8 cellular contexts compared by ENCODE assay signal in the genomic region with DNA sequence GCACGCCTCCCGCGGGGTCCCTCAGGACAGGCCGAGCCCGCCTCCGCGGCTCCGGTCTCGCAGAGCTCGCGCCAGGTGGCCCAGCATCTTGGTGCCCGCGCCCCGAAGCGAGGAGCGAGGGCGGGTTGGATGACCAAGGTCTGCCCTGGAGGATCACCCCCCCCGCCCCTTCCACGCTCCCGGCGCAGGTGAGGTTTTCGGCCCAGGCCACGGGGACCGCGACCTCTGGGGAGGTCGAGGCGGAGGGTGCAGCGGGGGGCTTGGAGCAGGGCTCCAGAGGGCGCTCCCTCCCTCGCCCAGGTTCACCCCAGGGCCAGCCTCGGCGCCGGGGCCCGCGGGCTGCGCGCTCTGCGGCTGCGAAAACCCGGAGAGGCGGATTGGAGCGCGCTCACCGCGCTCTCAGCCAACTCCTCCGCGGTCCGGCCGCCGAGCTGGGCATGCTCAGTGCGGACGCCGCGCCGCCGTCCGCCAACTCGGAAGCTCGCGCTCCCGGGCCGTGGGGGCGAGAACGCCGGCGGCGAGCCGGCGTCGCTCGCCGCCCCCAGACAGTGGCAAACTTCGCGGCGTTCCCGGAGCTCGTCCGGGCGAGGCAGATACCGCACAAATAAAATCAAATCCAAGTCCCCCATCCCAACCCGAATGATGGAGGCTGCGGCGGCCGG. TPM values are rescaled to one million over a fixed set of nuclear protein-coding genes. Genes with fewer than 3 reads are reported as not detected.
DNase-seq lines count a peak whose midpoint lies in the region; ATAC-seq, FAIRE-seq and TF ChIP-seq lines count a peak whose summit lies in the region.

A gene with protein sequence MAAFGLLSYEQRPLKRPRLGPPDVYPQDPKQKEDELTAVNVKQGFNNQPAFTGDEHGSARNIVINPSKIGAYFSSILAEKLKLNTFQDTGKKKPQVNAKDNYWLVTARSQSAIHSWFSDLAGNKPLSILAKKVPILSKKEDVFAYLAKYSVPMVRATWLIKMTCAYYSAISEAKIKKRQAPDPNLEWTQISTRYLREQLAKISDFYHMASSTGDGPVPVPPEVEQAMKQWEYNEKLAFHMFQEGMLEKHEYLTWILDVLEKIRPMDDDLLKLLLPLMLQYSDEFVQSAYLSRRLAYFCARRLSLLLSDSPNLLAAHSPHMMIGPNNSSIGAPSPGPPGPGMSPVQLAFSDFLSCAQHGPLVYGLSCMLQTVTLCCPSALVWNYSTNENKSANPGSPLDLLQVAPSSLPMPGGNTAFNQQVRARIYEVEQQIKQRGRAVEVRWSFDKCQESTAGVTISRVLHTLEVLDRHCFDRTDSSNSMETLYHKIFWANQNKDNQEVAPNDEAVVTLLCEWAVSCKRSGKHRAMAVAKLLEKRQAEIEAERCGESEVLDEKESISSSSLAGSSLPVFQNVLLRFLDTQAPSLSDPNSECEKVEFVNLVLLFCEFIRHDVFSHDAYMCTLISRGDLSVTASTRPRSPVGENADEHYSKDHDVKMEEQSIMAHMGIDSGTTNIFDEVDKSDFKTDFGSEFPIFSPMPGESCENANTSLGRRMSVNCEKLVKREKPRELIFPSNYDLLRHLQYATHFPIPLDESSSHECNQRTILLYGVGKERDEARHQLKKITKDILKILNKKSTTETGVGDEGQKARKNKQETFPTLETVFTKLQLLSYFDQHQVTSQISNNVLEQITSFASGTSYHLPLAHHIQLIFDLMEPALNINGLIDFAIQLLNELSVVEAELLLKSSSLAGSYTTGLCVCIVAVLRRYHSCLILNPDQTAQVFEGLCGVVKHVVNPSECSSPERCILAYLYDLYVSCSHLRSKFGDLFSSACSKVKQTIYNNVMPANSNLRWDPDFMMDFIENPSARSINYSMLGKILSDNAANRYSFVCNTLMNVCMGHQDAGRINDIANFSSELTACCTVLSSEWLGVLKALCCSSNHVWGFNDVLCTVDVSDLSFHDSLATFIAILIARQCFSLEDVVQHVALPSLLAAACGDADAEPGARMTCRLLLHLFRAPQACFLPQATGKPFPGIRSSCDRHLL (N-terminal part only) (plus strand): TSS at position 438 of the 662 bp plus-strand sequence. CDS start 1,263 bp downstream, outside the sequence.

- no peak for TF ChIP-seq EP300 in upper lobe of left lung (IDR thresholded peaks at IDR 0.05)

- POLR2A ChIA-PET in PC-3 (lab: Charles Lee; ENCODE audit: unreplicated experiment) = interaction anchor here (0.5 to 0.6 kb wide), 2 partner anchors 14 to 1431 kb away, joined by 3 read pairs; no protein-coding TSS in a partner anchor
- POLR2A ChIA-PET in activated naive CD8-positive, alpha-beta T cell treated with anti-CD3 and anti-CD28 coated beads, Interleukin-2, amount 10 ng/mL, durations not matched to agents 7 days and 5 days (lab: Charles Lee) = no interaction called here

- peak within 1 kb of the TSS; percentile 92 for H2AFZ ChIP-seq in PC-3 (ENCODE audit: low read length)

- no peaks in the 10 kb centered on the region for H3K9me2 ChIP-seq in PC-3 (replicated peaks; ENCODE audit: low read length)

- H3K79me2 ChIP-seq in PC-3 (ENCODE audit: low read length) = no peaks in the 10 kb centered on the region

- FAIRE-seq in D721Med (lab: Jason Lieb, UNC) = no peak

- whole genome bisulfite sequencing in HUES64 = under 1% methylated on average over 84 of the region's 84 CpGs
- WGBS in upper lobe of left lung, 2 donors = 0% methylated on average over 16 of the region's 84 CpGs; no CpG with 5 or more reads in 1 of the 2 donors

- no TSS peak for BruUV-seq in PC-3 (replicated peaks; lab: Mats Ljungman, UMichigan)

- H3K36me3 Mint-ChIP-seq in activated naive CD8-positive, alpha-beta T cell treated with anti-CD3 and anti-CD28 coated beads, Interleukin-2, amount 10 ng/mL, durations not matched to agents 7 days and 5 days = no peaks in the 10 kb centered on the region

- TF ChIP-seq POLR2A in upper lobe of left lung (IDR thresholded peaks at IDR 0.05) = no peak

- peak within 1 kb of the TSS; percentile 78; the same call in 1 of the 2 replicates for H3K27ac ChIP-seq in HUES64 (ENCODE audit: low read depth, low read length)
- no peak within 1 kb of the TSS for H3K27ac ChIP-seq in PC-3 (ENCODE audit: low read length)
- H3K27ac ChIP-seq in upper lobe of left lung = no peak within 1 kb of the TSS

- no peaks in the 10 kb centered on the region for H3K9me3 Mint-ChIP-seq in activated naive CD8-positive, alpha-beta T cell treated with anti-CD3 and anti-CD28 coated beads, Interleukin-2, amount 10 ng/mL, durations not matched to agents 7 days and 5 days

- H3K27me3 ChIP-seq in HUES64 (ENCODE audit: insufficient read depth, low read length) (peaks cover 18% of the 10 kb centered on the region), PC-3 (ENCODE audit: low read length) (peaks cover 47% of the 10 kb centered on the region), upper lobe of left lung (peaks cover 0 to 10% (median 5%) of the 10 kb centered on the region in 4 donors)

- H3F3A ChIP-seq in PC-3 (ENCODE audit: low read length, unreplicated experiment) = no peaks in the 10 kb centered on the region

- no peaks in the 10 kb centered on the region for H4K20me1 ChIP-seq in PC-3 (ENCODE audit: low read length)

- peak within 1 kb of the TSS; percentile 89 for H3K4me3 Mint-ChIP-seq in activated naive CD8-positive, alpha-beta T cell treated with anti-CD3 and anti-CD28 coated beads, Interleukin-2, amount 10 ng/mL, durations not matched to agents 7 days and 5 days

- intact Hi-C loops in PC-3 (cut with micrococcal nuclease) (no loop called here), head of caudate nucleus (cut with DNase I) (no loop called here)

- peak within 1 kb of the TSS; percentile 91 for H3K4me2 ChIP-seq in PC-3 (ENCODE audit: low read length)

- ATAC-seq in GM21423 (IDR thresholded peaks at IDR 0.05; ENCODE audit: unreplicated experiment) = peak; percentile 66
- ATAC-seq in PC-3 = peak; percentile 60
- peak; percentile 64 for ATAC-seq in activated naive CD8-positive, alpha-beta T cell treated with anti-CD3 and anti-CD28 coated beads, Interleukin-2, amount 10 ng/mL, durations not matched to agents 7 days and 5 days (ENCODE audit: low read depth)
- ATAC-seq in upper lobe of left lung (ENCODE audit: low FRiP score in 2 of 2) = peak; percentile 83 to 93

- peaks cover 34% of the 10 kb centered on the region for H3K4me1 ChIP-seq in HUES64 (ENCODE audit: insufficient read depth, low read length)
- H3K4me1 ChIP-seq in PC-3 (ENCODE audit: insufficient read depth, low read length) = peaks cover 5% of the 10 kb centered on the region; the same call in 1 of the 2 replicates
- peaks cover 18 to 29% (median 24%) of the 10 kb centered on the region in 4 donors for H3K4me1 ChIP-seq in upper lobe of left lung

- CTCF ChIA-PET in PC-3 (lab: Charles Lee) = interaction anchor here (0.6 to 0.7 kb wide), 2 partner anchors 61 to 90 kb away, joined by 3 to 4 read pairs; no protein-coding TSS in a partner anchor

- no peak for TF ChIP-seq CTCF in D721Med (IDR thresholded peaks at IDR 0.05; ENCODE audit: insufficient read depth, missing control alignments)
- no peak for TF ChIP-seq CTCF in PC-3 (conservative IDR thresholded peaks at IDR 0.05; ENCODE audit: low read depth, low read length)
- TF ChIP-seq CTCF in upper lobe of left lung (IDR thresholded peaks at IDR 0.05) = peak in 1 of 6 experiments; percentile 4

- H3K9ac ChIP-seq in HUES64 (ENCODE audit: low read depth, low read length) (peak within 1 kb of the TSS; percentile 73), PC-3 (ENCODE audit: low read length) (no peak within 1 kb of the TSS)

- H3K4me3 ChIP-seq in HUES64 (ENCODE audit: low read length) = peak within 1 kb of the TSS; percentile 90
- peak within 1 kb of the TSS; percentile 73 for H3K4me3 ChIP-seq in PC-3 (ENCODE audit: low read length)
- peak within 1 kb of the TSS; percentile 23 to 75 (median 52) for H3K4me3 ChIP-seq in upper lobe of left lung

- DNase-seq in D721Med (ENCODE audit: insufficient read length, low spot score) (peak; percentile 49), PC-3 (peak; percentile 71), head of caudate nucleus (peak in 40 of 42 donors; percentile 34 to 84 (median 68)), nucleus accumbens (lab: John Stamatoyannopoulos, UW) (peak in 47 of 56 donors; percentile 6 to 79 (median 45)), upper lobe of left lung (peak; percentile 65 to 95)
- DNase-seq in activated naive CD8-positive, alpha-beta T cell treated with anti-CD3 and anti-CD28 coated beads, Interleukin-2, amount 10 ng/mL, durations not matched to agents 7 days and 5 days = peak; percentile 74

- 0 out of 2 replicates have a peak, but pooled peaks cover 2% of the 10 kb centered on the region for H3K36me3 ChIP-seq in HUES64 (ENCODE audit: insufficient read depth, low read length)
- H3K36me3 ChIP-seq in PC-3 (ENCODE audit: low read depth, low read length) = no peaks in the 10 kb centered on the region
- no peaks in the 10 kb centered on the region for H3K36me3 ChIP-seq in upper lobe of left lung

- H3K27me3 Mint-ChIP-seq in activated naive CD8-positive, alpha-beta T cell treated with anti-CD3 and anti-CD28 coated beads, Interleukin-2, amount 10 ng/mL, durations not matched to agents 7 days and 5 days = peaks cover 54% of the 10 kb centered on the region

- peaks cover 11% of the 10 kb centered on the region for H3K4me1 Mint-ChIP-seq in activated naive CD8-positive, alpha-beta T cell treated with anti-CD3 and anti-CD28 coated beads, Interleukin-2, amount 10 ng/mL, durations not matched to agents 7 days and 5 days

- H3K9me3 ChIP-seq in HUES64 (ENCODE audit: insufficient read depth, low read depth, low read length) (no peaks in the 10 kb centered on the region), PC-3 (ENCODE audit: low read length) (no peaks in the 10 kb centered on the region), upper lobe of left lung (no peaks in the 10 kb centered on the region)

- no peak within 1 kb of the TSS for H3K27ac Mint-ChIP-seq in activated naive CD8-positive, alpha-beta T cell treated with anti-CD3 and anti-CD28 coated beads, Interleukin-2, amount 10 ng/mL, durations not matched to agents 7 days and 5 days

RNA-seq across cellular contexts. Expression of the gene that starts here (rescaled TPM):
- 4.4 TPM for polyA plus RNA-seq in HUES64 (2013, experiment 1 of 2)
- 5.6 TPM for polyA plus RNA-seq in HUES64 (2013, experiment 2 of 2)
- total RNA-seq in PC-3 (2014; rRNA removed) = 0.55 and 0.92 TPM in 2 replicates
- total RNA-seq in activated naive CD8-positive, alpha-beta T cell treated with anti-CD3 and anti-CD28 coated beads, Interleukin-2, amount 10 ng/mL, durations not matched to agents 7 days and 5 days = under 1 TPM; 0.36 to 0.68 TPM
- total RNA-seq in upper lobe of left lung = 1 to 10 TPM in 1 of 6 donors, under 1 TPM in 3, not detected in 2; 0.27 to 1.5 (median 0.31) TPM

Comparison
In these comparisons a context has a peak if more than half of its experiments do, and no peak if none do; other contexts are left out.
1. Peak in DNase-seq, ATAC-seq, H3K4me3 ChIP-seq and H3K4me2 ChIP-seq in PC-3; RNA of the gene not detected or under 1 TPM.
2. Peak in DNase-seq and ATAC-seq in activated naive CD8-positive, alpha-beta T cell treated with anti-CD3 and anti-CD28 coated beads, Interleukin-2, amount 10 ng/mL, durations not matched to agents 7 days and 5 days; RNA of the gene not detected or under 1 TPM.